In the genomic region with DNA sequence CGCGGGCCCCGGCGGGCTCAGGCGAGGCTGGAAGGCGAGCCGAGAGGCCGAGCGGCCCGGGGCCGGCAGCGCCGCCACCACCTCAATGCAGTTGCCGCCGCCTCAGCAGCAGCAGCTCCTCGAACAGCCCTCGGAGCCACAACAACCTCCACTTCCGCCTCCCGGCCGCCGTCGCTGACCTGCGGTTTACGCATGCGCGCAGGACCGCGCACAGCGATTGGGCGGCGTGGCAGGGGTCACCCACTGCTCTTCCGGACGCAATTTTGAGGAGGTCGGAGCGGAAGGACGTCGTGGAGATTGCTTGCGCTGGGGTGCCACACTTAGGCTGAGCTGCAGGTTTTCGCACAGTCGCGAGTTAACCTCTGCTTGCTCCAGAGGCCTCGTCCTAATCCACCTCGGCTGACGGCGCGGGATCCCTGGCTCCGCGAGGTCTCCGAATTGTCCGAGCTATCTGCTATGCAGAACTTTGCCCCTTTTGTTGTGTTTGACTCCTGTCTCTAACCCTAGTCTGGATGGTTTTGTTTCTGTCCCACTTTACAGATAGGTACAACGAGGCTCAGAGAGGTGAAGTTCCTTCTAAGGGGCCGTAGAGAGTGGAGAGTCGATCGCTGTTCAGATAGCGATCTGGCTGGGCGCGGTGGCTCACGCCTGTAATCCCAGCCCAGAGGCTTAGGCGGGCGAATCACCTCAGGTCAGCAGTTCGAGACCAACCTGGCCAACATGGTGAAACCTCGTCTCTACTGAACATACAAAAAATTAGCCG, we compare ENCODE assay signal across 8 cellular contexts. TPM values are rescaled to one million over a fixed set of nuclear protein-coding genes. Genes with fewer than 3 reads are reported as not detected.
A peak's percentile ranks its signal among the peaks of the same experiment; 100 is the strongest.
DNase-seq lines count a peak whose midpoint lies in the region; ATAC-seq and TF ChIP-seq lines count a peak whose summit lies in the region.

A gene (plus strand): TSS at position 243 of the 763 bp plus-strand sequence. CDS start 6,657 bp downstream, outside the sequence.
A gene with protein sequence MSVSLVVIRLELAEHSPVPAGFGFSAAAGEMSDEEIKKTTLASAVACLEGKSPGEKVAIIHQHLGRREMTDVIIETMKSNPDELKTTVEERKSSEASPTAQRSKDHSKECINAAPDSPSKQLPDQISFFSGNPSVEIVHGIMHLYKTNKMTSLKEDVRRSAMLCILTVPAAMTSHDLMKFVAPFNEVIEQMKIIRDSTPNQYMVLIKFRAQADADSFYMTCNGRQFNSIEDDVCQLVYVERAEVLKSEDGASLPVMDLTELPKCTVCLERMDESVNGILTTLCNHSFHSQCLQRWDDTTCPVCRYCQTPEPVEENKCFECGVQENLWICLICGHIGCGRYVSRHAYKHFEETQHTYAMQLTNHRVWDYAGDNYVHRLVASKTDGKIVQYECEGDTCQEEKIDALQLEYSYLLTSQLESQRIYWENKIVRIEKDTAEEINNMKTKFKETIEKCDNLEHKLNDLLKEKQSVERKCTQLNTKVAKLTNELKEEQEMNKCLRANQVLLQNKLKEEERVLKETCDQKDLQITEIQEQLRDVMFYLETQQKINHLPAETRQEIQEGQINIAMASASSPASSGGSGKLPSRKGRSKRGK (minus strand): TSS at position 146 of the 763 bp plus-strand sequence. CDS start 164 bp downstream, outside the sequence.

- ATAC-seq in GM18907 (IDR thresholded peaks at IDR 0.05; ENCODE audit: unreplicated experiment) (peak; percentile 92), HG03139 (IDR thresholded peaks at IDR 0.05; ENCODE audit: unreplicated experiment) (peak; percentile 89)

- H3K4me3 ChIP-seq in AG04450 (ENCODE audit: low read depth, low read length) (peak within 1 kb of the TSS; percentile 76), WERI-Rb-1 (ENCODE audit: low read depth, low read length) (peak within 1 kb of the TSS; percentile 99), mammary epithelial cell (replicated peaks in 1 of 3; ENCODE audit: insufficient read depth in 1 of 3, low read depth in 2 of 3, low read length in 3 of 3) (peak within 1 kb of the TSS; percentile 84 to 96 (median 89)), iPS-18c (ENCODE audit: insufficient read depth, low read depth, low read length) (peak within 1 kb of the TSS; percentile 98), skeletal muscle tissue (ENCODE audit: low read length in 3 of 3) (peak within 1 kb of the TSS; percentile 100)

- peak within 1 kb of the TSS; percentile 87 for H3K4me2 ChIP-seq in mammary epithelial cell (ENCODE audit: insufficient read depth, low read depth, low read length)

- no peaks in the 10 kb centered on the region; the same call in 1 of the 2 replicates for H3K9me3 ChIP-seq in AG04450 (ENCODE audit: control insufficient read depth, insufficient read depth, low read length)
- H3K9me3 ChIP-seq in WERI-Rb-1 (ENCODE audit: severe bottlenecking), result no peaks in the 10 kb centered on the region
- H3K9me3 ChIP-seq in mammary epithelial cell (replicated peaks; ENCODE audit: insufficient read depth, low read length), result no peaks in the 10 kb centered on the region
- peaks cover 2% of the 10 kb centered on the region for H3K9me3 ChIP-seq in iPS-18c (ENCODE audit: control insufficient read depth, insufficient read depth, low read length)
- no peaks in the 10 kb centered on the region for H3K9me3 ChIP-seq in skeletal muscle tissue (ENCODE audit: control insufficient read depth in 3 of 3, low read length in 3 of 3)

- CTCF ChIA-PET in AG04450 (lab: Charles Lee), result interaction anchor here (0.6 to 1.7 kb wide), 3 partner anchors 21 to 234 kb away, joined by 4 to 8 read pairs (median 5); no protein-coding TSS in a partner anchor
- CTCF ChIA-PET in mammary epithelial cell (lab: Charles Lee; ENCODE audit: low non-redundant PET), result interaction anchor here (0.6 to 0.9 kb wide), 3 partner anchors 12 to 130 kb away, joined by 5 to 11 read pairs (median 8); no protein-coding TSS in a partner anchor

- dilution Hi-C loops in mammary epithelial cell (cut with HindIII; ENCODE audit: low sequenced_read_pairs), result loop anchor here (5.0 kb wide), 1 partner anchor 106 kb away; no protein-coding TSS in a partner anchor

- H3K27me3 ChIP-seq in AG04450 (ENCODE audit: control insufficient read depth, insufficient read depth, low read length), result no peaks in the 10 kb centered on the region
- no peaks in the 10 kb centered on the region for H3K27me3 ChIP-seq in WERI-Rb-1 (ENCODE audit: insufficient read depth, low read depth, severe bottlenecking)
- H3K27me3 ChIP-seq in mammary epithelial cell (ENCODE audit: insufficient read depth, low read length), result no peaks in the 10 kb centered on the region
- no peaks in the 10 kb centered on the region for H3K27me3 ChIP-seq in skeletal muscle tissue (ENCODE audit: control insufficient read depth in 3 of 3, insufficient read depth in 3 of 3, low read length in 3 of 3)

- H3K4me1 ChIP-seq in mammary epithelial cell (ENCODE audit: insufficient read depth, low read length) (peaks cover 15% of the 10 kb centered on the region), skeletal muscle tissue (ENCODE audit: control insufficient read depth in 3 of 3, insufficient read depth in 3 of 3, low read length in 3 of 3) (peaks cover 24 to 31% (median 24%) of the 10 kb centered on the region in 3 donors)

- peak within 1 kb of the TSS; percentile 74 for H3K27ac ChIP-seq in AG04450 (ENCODE audit: low read depth, low read length)
- peak within 1 kb of the TSS; percentile 81 for H3K27ac ChIP-seq in WERI-Rb-1
- H3K27ac ChIP-seq in mammary epithelial cell (ENCODE audit: insufficient read depth, low read depth, low read length), result peak within 1 kb of the TSS; percentile 73
- peak within 1 kb of the TSS; percentile 87 for H3K27ac ChIP-seq in skeletal muscle tissue (ENCODE audit: low read depth, low read length)

- in situ Hi-C loops in mammary epithelial cell (cut with MboI; ENCODE audit: low sequenced_read_pairs in 2 of 2), result no loop called here

- H3K9ac ChIP-seq in mammary epithelial cell (ENCODE audit: insufficient read depth, low read length) (peak within 1 kb of the TSS; percentile 83), skeletal muscle tissue (ENCODE audit: low read depth in 1 of 3, low read length in 3 of 3) (peak within 1 kb of the TSS; percentile 99)

- TSS peak; percentile 71 for BruUV-seq in mammary epithelial cell (replicated peaks; lab: Mats Ljungman, UMichigan)

- DNase-seq in AG04450 (ENCODE audit: low read depth, low spot score) (peak; percentile 86), NCI-H2227 (lab: John Stamatoyannopoulos, UW; ENCODE audit: unreplicated experiment) (peak; percentile 97), WERI-Rb-1 (peak; percentile 94), mammary epithelial cell (peak; percentile 95)

- peaks cover 14% of the 10 kb centered on the region for H3K36me3 ChIP-seq in WERI-Rb-1
- no peaks in the 10 kb centered on the region for H3K36me3 ChIP-seq in mammary epithelial cell (ENCODE audit: insufficient read depth, low read length)
- peaks cover 7 to 18% (median 14%) of the 10 kb centered on the region in 3 donors for H3K36me3 ChIP-seq in skeletal muscle tissue (ENCODE audit: control insufficient read depth in 3 of 3, insufficient read depth in 3 of 3, low read length in 3 of 3)

- no peak for TF ChIP-seq CTCF in AG04450 (IDR thresholded peaks at IDR 0.05; ENCODE audit: low read depth, low read length)
- no peak for TF ChIP-seq CTCF in WERI-Rb-1 (IDR thresholded peaks at IDR 0.05; ENCODE audit: low read depth, low read length)
- TF ChIP-seq CTCF in mammary epithelial cell (conservative IDR thresholded peaks at IDR 0.05 in 1 of 2, IDR thresholded peaks at IDR 0.05 in 1 of 2; ENCODE audit: extremely low read depth in 1 of 2, insufficient read depth in 1 of 2, low read depth in 1 of 2, low read length in 2 of 2), result no peak

- POLR2A ChIA-PET in AG04450 (lab: Yijun Ruan, JAX), result interaction anchor here (0.6 to 1.5 kb wide), 11 partner anchors 12 to 407 kb away, joined by 3 to 7 read pairs (median 4); a partner anchor contains a TSS

- peak within 1 kb of the TSS; percentile 97 for H2AFZ ChIP-seq in mammary epithelial cell (ENCODE audit: low read depth, low read length)

- H3K79me2 ChIP-seq in mammary epithelial cell (ENCODE audit: insufficient read depth, low read length), result peaks cover 53% of the 10 kb centered on the region

- intact Hi-C loops in mammary epithelial cell (cut with micrococcal nuclease), result loop anchor here (1.0 to 5.0 kb wide), 4 partner anchors 89 to 289 kb away; a partner anchor contains a TSS

- H4K20me1 ChIP-seq in mammary epithelial cell (ENCODE audit: insufficient read depth, low read length), result no peaks in the 10 kb centered on the region

- WGBS in mammary epithelial cell (ENCODE audit: low coverage, missing lambda C conversion rate), result 0% methylated on average over 8 of the region's 63 CpGs

RNA-seq across cellular contexts. Expression of the first gene that starts in this region (rescaled TPM):
- polyA plus RNA-seq in AG04450 (2011; rRNA removed), result 17.0 and 18.8 TPM in 2 replicates
- polyA minus RNA-seq in AG04450 (2011; rRNA and poly(A)+ RNA removed), result 21.9 and 24.0 TPM in 2 replicates
- total RNA-seq in mammary epithelial cell, result 10 to 100 TPM; 19.4 to 20.0 TPM
- polyA plus RNA-seq in mammary epithelial cell, result 9.7 TPM
- polyA minus RNA-seq in mammary epithelial cell, result 17.0 TPM
- total RNA-seq in skeletal muscle tissue, result 18.3 TPM

RNA-seq across cellular contexts. Expression of the second gene that starts in this region (rescaled TPM):
- polyA plus RNA-seq in AG04450 (2011; rRNA removed), result 18.8 and 24.4 TPM in 2 replicates
- polyA minus RNA-seq in AG04450 (2011; rRNA and poly(A)+ RNA removed), result 31.5 and 37.4 TPM in 2 replicates
- 10 to 100 TPM; 20.7 to 25.0 TPM for total RNA-seq in mammary epithelial cell
- 12.9 TPM for polyA plus RNA-seq in mammary epithelial cell
- 26.5 TPM for polyA minus RNA-seq in mammary epithelial cell
- 12.0 TPM for total RNA-seq in skeletal muscle tissue

Comparison
In these comparisons a context has a peak if more than half of its experiments do, and no peak if none do; other contexts are left out.
1. Peak in every context shown above with its lines: DNase-seq, ATAC-seq, H3K4me3 ChIP-seq and H3K27ac ChIP-seq.